Comparison of ENCODE assay signal across 8 cellular contexts in the genomic region with DNA sequence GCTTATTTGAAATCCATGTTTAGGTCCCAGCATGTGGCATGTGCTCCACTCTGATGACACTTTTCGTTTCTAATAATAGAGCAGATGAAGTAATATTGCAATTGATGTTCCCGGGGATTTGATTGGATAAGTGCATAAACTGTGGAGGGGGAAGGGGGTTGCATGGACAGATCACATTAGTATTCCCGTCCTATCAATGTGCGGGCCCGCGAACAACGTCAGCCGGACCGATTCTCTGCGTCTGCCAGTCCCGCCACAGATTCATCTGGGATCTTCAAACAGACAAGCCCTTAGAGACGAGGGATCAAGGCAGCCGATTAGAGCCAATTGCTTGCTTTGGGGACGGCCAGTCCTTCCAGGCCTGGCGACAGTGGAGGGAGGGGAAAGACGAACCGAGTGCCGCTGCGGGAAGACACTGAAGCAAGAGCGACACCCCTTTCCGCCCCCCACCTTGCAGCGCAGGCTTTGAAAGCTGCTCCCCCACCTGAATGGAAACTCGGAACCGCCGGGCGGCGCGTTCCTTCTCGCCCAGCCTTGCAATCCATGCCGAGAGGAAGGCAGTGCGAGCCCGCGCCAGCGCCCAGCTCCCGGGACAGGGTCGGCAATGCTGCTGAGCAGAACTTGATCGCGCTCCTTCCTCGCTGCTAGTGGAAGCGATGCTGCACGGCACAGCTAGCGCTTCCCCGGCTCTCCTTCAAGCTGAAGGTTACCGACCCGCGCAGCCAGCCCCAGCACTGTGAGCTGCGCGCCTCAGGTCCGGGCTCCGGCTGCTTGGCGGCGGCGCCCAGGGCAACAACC. TPM values are rescaled to one million over a fixed set of nuclear protein-coding genes. Genes with fewer than 3 reads are reported as not detected.
DNase-seq lines count a peak whose midpoint lies in the region; TF ChIP-seq lines count a peak whose summit lies in the region.

TSS of gene RGS7BP (plus strand) at position 247 of the 798 bp plus-strand sequence. CDS start 610 bp downstream, outside the sequence.

- H3K27me3 ChIP-seq in layer of hippocampus (ENCODE audit: control insufficient read depth, insufficient read depth, low read length) (peaks cover 2% of the 10 kb centered on the region), subcutaneous abdominal adipose tissue (ENCODE audit: control insufficient read depth in 5 of 5, insufficient read depth in 4 of 5, low read length in 5 of 5) (peaks cover 6 to 11% (median 8%) of the 10 kb centered on the region in 5 donors)

- peaks cover 0 to 25% (median 20%) of the 10 kb centered on the region in 5 donors for H3K4me1 ChIP-seq in subcutaneous abdominal adipose tissue (ENCODE audit: control insufficient read depth in 5 of 5, insufficient read depth in 5 of 5, low read length in 5 of 5)
- no peaks in the 10 kb centered on the region for H3K4me1 ChIP-seq in OCI-LY7 (ENCODE audit: insufficient read depth, low read length, poor library complexity, severe bottlenecking)

- peak within 1 kb of the TSS; percentile 53 for H3K27ac ChIP-seq in layer of hippocampus (ENCODE audit: low read depth, low read length)
- H3K27ac ChIP-seq in subcutaneous abdominal adipose tissue (ENCODE audit: low read depth, low read length): no peak within 1 kb of the TSS
- H3K27ac ChIP-seq in OCI-LY7 (ENCODE audit: low read depth, low read length, poor library complexity, severe bottlenecking): no peak within 1 kb of the TSS

- no peaks in the 10 kb centered on the region for H3K9me3 Mint-ChIP-seq in chondrocyte (ENCODE audit: low read depth)

- peak within 1 kb of the TSS; percentile 22; the same call in 1 of the 2 replicates for H3K4me3 ChIP-seq in GM08714 (ENCODE audit: low read length)
- H3K4me3 ChIP-seq in subcutaneous abdominal adipose tissue (ENCODE audit: low read depth in 1 of 5, low read length in 5 of 5): peak within 1 kb of the TSS; percentile 66 to 85 (median 71)
- H3K4me3 ChIP-seq in OCI-LY7 (ENCODE audit: low read depth, low read length, poor library complexity, severe bottlenecking): no peak within 1 kb of the TSS

- intact Hi-C loops in OCI-LY7 (cut with micrococcal nuclease; ENCODE audit: unreplicated experiment): no loop called here

- POLR2A ChIA-PET in OCI-LY7 (lab: Charles Lee): no interaction called here

- H3K9me3 ChIP-seq in subcutaneous abdominal adipose tissue (ENCODE audit: control insufficient read depth in 5 of 5, low read length in 5 of 5) (no peaks in the 10 kb centered on the region), OCI-LY7 (ENCODE audit: low read length) (no peaks in the 10 kb centered on the region)

- H3K9ac ChIP-seq in subcutaneous abdominal adipose tissue (ENCODE audit: low read length in 5 of 5): peak within 1 kb of the TSS in 2 of 5 donors; percentile 7 to 68

- peak; percentile 53 for DNase-seq in NCI-H1694 treated with DMSO at 0.1 percent for 48 hours (lab: John Stamatoyannopoulos, UW)
- DNase-seq in chondrocyte (ENCODE audit: low spot score): no peak
- no peak for DNase-seq in CD1c-positive myeloid dendritic cell (ENCODE audit: extremely low spot score)
- DNase-seq in OCI-LY7 (ENCODE audit: low spot score): no peak
- no peak for DNase-seq in HPDE6-E6E7 (ENCODE audit: extremely low spot score)

- H2AFZ ChIP-seq in OCI-LY7 (ENCODE audit: low read length): no peak within 1 kb of the TSS

- CTCF ChIA-PET in OCI-LY7 (lab: Charles Lee; ENCODE audit: unreplicated experiment): no interaction called here

- H3K79me2 ChIP-seq in OCI-LY7 (ENCODE audit: insufficient read depth, low read depth, low read length): no peaks in the 10 kb centered on the region

- H3K4me1 Mint-ChIP-seq in chondrocyte (ENCODE audit: low read depth): peaks cover 13% of the 10 kb centered on the region

- H3K27me3 Mint-ChIP-seq in chondrocyte (ENCODE audit: low read depth): peaks cover 63% of the 10 kb centered on the region

- TF ChIP-seq CTCF in chondrocyte (IDR thresholded peaks at IDR 0.05): peak; percentile 64
- TF ChIP-seq CTCF in OCI-LY7 (conservative IDR thresholded peaks at IDR 0.05; ENCODE audit: low read length): no peak

- peaks cover 1% of the 10 kb centered on the region for H3K36me3 Mint-ChIP-seq in chondrocyte (ENCODE audit: low read depth)

- peak within 1 kb of the TSS; percentile 70 for H3K4me3 Mint-ChIP-seq in chondrocyte (ENCODE audit: unreplicated experiment)

- no peak within 1 kb of the TSS for H3K27ac Mint-ChIP-seq in chondrocyte (ENCODE audit: unreplicated experiment)

- no TSS peak for BruUV-seq in OCI-LY7 (replicated peaks; lab: Mats Ljungman, UMichigan)

- no peak within 1 kb of the TSS for H3K4me2 ChIP-seq in OCI-LY7 (ENCODE audit: low read length)

- no peaks in the 10 kb centered on the region for H3K9me2 ChIP-seq in OCI-LY7 (ENCODE audit: insufficient read depth, low read length)

- H4K20me1 ChIP-seq in OCI-LY7 (ENCODE audit: insufficient read depth, low read length): no peaks in the 10 kb centered on the region

- H3K36me3 ChIP-seq in subcutaneous abdominal adipose tissue (ENCODE audit: control insufficient read depth in 5 of 5, insufficient read depth in 5 of 5, low read length in 5 of 5) (no peaks in the 10 kb centered on the region), OCI-LY7 (ENCODE audit: insufficient read depth, low read length) (no peaks in the 10 kb centered on the region)

RNA-seq across cellular contexts. Expression of gene RGS7BP, which starts in this region (rescaled TPM):
- total RNA-seq in chondrocyte (not detected in 3 replicates), OCI-LY7 (2022) (not detected in 2 replicates)
- total RNA-seq in OCI-LY7 (2014; rRNA removed; shearing (Covaris generic)): not detected in 2 replicates
